In the genomic region with DNA sequence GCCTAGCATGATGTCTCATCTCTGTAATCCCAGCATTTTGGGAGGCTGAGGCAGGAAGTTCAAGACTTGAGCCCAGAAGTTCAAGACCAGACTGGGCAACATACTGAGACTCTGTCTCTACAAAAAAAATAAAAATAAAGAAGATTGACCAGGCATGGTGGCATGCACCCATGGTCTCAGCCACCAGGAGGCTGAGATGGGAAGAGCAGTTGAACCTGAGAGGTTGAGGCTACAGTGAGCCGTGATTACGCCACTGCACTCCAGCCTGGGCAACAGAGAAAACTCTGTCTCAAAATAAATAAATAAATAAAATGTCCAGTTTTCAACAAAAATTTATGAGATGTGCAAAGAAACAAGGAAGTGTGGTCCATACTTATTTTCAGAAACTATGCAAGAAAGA, we compare ENCODE assay signal across 1 cellular context.
TF ChIP-seq lines count a peak whose summit lies in the region.

No MANE protein-coding gene starts in this region.

TF ChIP-seq in IMR-90, 13 proteins besides CTCF, POLR2A, EP300 and RAD21 (continued from another document):
- TF ChIP-seq, protein P1, sequence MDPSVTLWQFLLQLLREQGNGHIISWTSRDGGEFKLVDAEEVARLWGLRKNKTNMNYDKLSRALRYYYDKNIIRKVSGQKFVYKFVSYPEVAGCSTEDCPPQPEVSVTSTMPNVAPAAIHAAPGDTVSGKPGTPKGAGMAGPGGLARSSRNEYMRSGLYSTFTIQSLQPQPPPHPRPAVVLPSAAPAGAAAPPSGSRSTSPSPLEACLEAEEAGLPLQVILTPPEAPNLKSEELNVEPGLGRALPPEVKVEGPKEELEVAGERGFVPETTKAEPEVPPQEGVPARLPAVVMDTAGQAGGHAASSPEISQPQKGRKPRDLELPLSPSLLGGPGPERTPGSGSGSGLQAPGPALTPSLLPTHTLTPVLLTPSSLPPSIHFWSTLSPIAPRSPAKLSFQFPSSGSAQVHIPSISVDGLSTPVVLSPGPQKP (IDR thresholded peaks at IDR 0.05; ENCODE audit: borderline replicate concordance, low read depth, low read length) = no peak
- TF ChIP-seq FOS (IDR thresholded peaks at IDR 0.05; ENCODE audit: low read depth, low read length) (no peak), MAZ (IDR thresholded peaks at IDR 0.05; ENCODE audit: borderline replicate concordance, low read depth, low read length) (no peak), RCOR1 (IDR thresholded peaks at IDR 0.05; ENCODE audit: insufficient replicate concordance, low read length) (no peak), MAFK (IDR thresholded peaks at IDR 0.05; ENCODE audit: low read depth, low read length) (no peak), CHD1 (IDR thresholded peaks at IDR 0.05; ENCODE audit: low read depth, low read length) (no peak), CEBPB (IDR thresholded peaks at IDR 0.05; ENCODE audit: low read depth, low read length) (no peak), NFE2L2 (IDR thresholded peaks at IDR 0.05; ENCODE audit: low read depth, low read length) (no peak)
